ENCODE assay signal across 1 cellular context in genomic region chrX:48509619-48510018, GRCh38.
TF ChIP-seq lines count a peak whose summit lies in the region.

No MANE protein-coding gene starts in this region.

TF ChIP-seq in GM23338, 12 proteins besides CTCF, POLR2A, EP300 and RAD21 (continued from another document):
- TF ChIP-seq, protein P1, sequence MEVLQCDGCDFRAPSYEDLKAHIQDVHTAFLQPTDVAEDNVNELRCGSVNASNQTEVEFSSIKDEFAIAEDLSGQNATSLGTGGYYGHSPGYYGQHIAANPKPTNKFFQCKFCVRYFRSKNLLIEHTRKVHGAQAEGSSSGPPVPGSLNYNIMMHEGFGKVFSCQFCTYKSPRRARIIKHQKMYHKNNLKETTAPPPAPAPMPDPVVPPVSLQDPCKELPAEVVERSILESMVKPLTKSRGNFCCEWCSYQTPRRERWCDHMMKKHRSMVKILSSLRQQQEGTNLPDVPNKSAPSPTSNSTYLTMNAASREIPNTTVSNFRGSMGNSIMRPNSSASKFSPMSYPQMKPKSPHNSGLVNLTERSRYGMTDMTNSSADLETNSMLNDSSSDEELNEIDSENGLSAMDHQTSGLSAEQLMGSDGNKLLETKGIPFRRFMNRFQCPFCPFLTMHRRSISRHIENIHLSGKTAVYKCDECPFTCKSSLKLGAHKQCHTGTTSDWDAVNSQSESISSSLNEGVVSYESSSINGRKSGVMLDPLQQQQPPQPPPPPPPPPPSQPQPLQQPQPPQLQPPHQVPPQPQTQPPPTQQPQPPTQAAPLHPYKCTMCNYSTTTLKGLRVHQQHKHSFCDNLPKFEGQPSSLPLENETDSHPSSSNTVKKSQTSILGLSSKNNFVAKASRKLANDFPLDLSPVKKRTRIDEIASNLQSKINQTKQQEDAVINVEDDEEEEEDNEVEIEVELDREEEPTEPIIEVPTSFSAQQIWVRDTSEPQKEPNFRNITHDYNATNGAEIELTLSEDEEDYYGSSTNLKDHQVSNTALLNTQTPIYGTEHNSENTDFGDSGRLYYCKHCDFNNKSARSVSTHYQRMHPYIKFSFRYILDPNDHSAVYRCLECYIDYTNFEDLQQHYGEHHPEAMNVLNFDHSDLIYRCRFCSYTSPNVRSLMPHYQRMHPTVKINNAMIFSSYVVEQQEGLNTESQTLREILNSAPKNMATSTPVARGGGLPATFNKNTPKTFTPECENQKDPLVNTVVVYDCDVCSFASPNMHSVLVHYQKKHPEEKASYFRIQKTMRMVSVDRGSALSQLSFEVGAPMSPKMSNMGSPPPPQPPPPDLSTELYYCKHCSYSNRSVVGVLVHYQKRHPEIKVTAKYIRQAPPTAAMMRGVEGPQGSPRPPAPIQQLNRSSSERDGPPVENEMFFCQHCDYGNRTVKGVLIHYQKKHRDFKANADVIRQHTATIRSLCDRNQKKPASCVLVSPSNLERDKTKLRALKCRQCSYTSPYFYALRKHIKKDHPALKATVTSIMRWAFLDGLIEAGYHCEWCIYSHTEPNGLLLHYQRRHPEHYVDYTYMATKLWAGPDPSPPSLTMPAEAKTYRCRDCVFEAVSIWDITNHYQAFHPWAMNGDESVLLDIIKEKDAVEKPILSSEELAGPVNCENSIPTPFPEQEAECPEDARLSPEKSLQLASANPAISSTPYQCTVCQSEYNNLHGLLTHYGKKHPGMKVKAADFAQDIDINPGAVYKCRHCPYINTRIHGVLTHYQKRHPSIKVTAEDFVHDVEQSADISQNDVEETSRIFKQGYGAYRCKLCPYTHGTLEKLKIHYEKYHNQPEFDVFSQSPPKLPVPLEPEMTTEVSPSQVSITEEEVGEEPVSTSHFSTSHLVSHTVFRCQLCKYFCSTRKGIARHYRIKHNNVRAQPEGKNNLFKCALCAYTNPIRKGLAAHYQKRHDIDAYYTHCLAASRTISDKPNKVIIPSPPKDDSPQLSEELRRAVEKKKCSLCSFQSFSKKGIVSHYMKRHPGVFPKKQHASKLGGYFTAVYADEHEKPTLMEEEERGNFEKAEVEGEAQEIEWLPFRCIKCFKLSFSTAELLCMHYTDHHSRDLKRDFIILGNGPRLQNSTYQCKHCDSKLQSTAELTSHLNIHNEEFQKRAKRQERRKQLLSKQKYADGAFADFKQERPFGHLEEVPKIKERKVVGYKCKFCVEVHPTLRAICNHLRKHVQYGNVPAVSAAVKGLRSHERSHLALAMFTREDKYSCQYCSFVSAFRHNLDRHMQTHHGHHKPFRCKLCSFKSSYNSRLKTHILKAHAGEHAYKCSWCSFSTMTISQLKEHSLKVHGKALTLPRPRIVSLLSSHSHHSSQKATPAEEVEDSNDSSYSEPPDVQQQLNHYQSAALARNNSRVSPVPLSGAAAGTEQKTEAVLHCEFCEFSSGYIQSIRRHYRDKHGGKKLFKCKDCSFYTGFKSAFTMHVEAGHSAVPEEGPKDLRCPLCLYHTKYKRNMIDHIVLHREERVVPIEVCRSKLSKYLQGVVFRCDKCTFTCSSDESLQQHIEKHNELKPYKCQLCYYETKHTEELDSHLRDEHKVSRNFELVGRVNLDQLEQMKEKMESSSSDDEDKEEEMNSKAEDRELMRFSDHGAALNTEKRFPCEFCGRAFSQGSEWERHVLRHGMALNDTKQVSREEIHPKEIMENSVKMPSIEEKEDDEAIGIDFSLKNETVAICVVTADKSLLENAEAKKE (CRISPR knock-in tag; IDR thresholded peaks at IDR 0.05), result no peak
- no peak for TF ChIP-seq STAT1 (IDR thresholded peaks at IDR 0.05; ENCODE audit: unreplicated experiment)
- TF ChIP-seq ETS1 (IDR thresholded peaks at IDR 0.05), result no peak
- TF ChIP-seq ZNF331 (CRISPR knock-in tag; IDR thresholded peaks at IDR 0.05; ENCODE audit: low read depth), result no peak
- no peak for TF ChIP-seq JUNB (IDR thresholded peaks at IDR 0.05; ENCODE audit: unreplicated experiment)
- TF ChIP-seq EZH2 (IDR thresholded peaks at IDR 0.05; ENCODE audit: low read depth, unreplicated experiment), result no peak
